17 cellular contexts compared by ENCODE assay signal in the genomic region with DNA sequence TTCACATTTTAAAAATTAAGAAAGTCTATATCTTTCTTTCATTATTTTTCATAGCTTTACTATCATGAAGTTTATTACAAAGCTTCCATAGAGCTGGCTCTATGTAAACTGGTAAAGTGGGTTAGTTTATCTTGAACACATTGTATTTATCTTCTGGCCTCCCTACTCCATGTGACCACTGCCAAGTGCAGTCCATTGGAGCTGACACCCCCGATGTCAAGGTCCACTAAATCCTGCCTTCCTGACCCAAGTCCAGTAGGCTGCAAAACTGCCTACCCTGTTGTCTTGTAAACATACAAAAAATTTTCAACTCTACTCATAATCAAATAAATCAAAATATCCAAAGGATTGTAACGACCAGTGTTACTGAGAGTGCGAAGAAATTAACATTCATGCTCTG. TPM values are rescaled to one million over a fixed set of nuclear protein-coding genes. Genes with fewer than 3 reads are reported as not detected.
A peak's percentile ranks its signal among the peaks of the same experiment; 100 is the strongest.
DNase-seq lines count a peak whose midpoint lies in the region; ATAC-seq, FAIRE-seq and TF ChIP-seq lines count a peak whose summit lies in the region.
"Had no signal": no experiment of that assay in that cellular context is flagged by ENCODE, and none has a peak within 500 bp of the region (broad histone marks: within the 10 kb centered on the region; RNA-seq: fewer than 3 reads in every experiment).

No MANE protein-coding gene starts in this region.

- H3K27ac ChIP-seq in A673 (ENCODE audit: low read depth, low read length, poor library complexity, severe bottlenecking) = peak overlapping the region; percentile 88
- no peak overlapping the region for H3K27ac ChIP-seq in K562 (ENCODE audit: extremely low read depth, low read depth, low read length)
- no peak overlapping the region for H3K27ac ChIP-seq in parathyroid adenoma

- H3K4me3 Mint-ChIP-seq in immature natural killer cell = no peak overlapping the region
- H3K4me3 Mint-ChIP-seq: CD14-positive monocyte; CD8-positive, alpha-beta T cell; H9 had no signal

- ATAC-seq in K562 (peak; percentile 36; the same call in 2 of the 3 replicates), left lobe of liver (peak; percentile 98), left colon (no peak)
- ATAC-seq: CD8-positive, alpha-beta T cell had no signal

- FAIRE-seq in K562 (lab: Jason Lieb, UNC) = no peak
- FAIRE-seq: GM12891 had no signal

- H3K4me2 ChIP-seq in K562 (ENCODE audit: insufficient read depth, low read length) (no peak overlapping the region), parathyroid adenoma (ENCODE audit: low read length) (no peak overlapping the region)

- H3K4me3 ChIP-seq in A673 (ENCODE audit: low read depth, low read length, poor library complexity, severe bottlenecking) (no peak overlapping the region), K562 (no peak overlapping the region), parathyroid adenoma (ENCODE audit: low read depth, low read length) (no peak overlapping the region)

- no peak overlapping the region for H3K27ac Mint-ChIP-seq in immature natural killer cell
- H3K27ac Mint-ChIP-seq: CD14-positive monocyte; CD8-positive, alpha-beta T cell; H9 had no signal

- H3K9ac ChIP-seq in K562 (ENCODE audit: insufficient read depth in 1 of 2, low read depth in 2 of 2, low read length in 2 of 2) (no peak overlapping the region), parathyroid adenoma (no peak overlapping the region)

- H4K20me1 ChIP-seq in K562 (replicated peaks; ENCODE audit: control insufficient read depth, insufficient read depth, low read length) = no peaks in the 10 kb centered on the region

- H3K36me3 ChIP-seq in A673 (ENCODE audit: insufficient read depth, low read length, poor library complexity, severe bottlenecking) (peaks cover 12% of the 10 kb centered on the region), K562 (ENCODE audit: control insufficient read depth, insufficient read depth, low read length) (no peaks in the 10 kb centered on the region; the same call in 2 of the 3 replicates), parathyroid adenoma (ENCODE audit: control insufficient read depth, insufficient read depth, low read length) (no peaks in the 10 kb centered on the region)

- H3K4me1 ChIP-seq in A673 (ENCODE audit: insufficient read depth, low read length, poor library complexity, severe bottlenecking) (peaks cover 46% of the 10 kb centered on the region), K562 (replicated peaks in 1 of 2; ENCODE audit: control insufficient read depth in 2 of 2, insufficient read depth in 2 of 2, low read length in 2 of 2) (no peaks in the 10 kb centered on the region; a peak in 1 of 5 replicates), parathyroid adenoma (no peaks in the 10 kb centered on the region)

- no peak for TF ChIP-seq RAD21 in K562 (CRISPR knock-in tag; conservative IDR thresholded peaks at IDR 0.05 in 1 of 2, IDR thresholded peaks at IDR 0.05 in 1 of 2)

- H3K36me3 Mint-ChIP-seq in immature natural killer cell = no peaks in the 10 kb centered on the region
- H3K36me3 Mint-ChIP-seq: CD14-positive monocyte; CD8-positive, alpha-beta T cell had no signal

- TF ChIP-seq CTCF in A673 (conservative IDR thresholded peaks at IDR 0.05; ENCODE audit: low read depth, low read length) = no peak
- TF ChIP-seq CTCF in K562 (IDR thresholded peaks at IDR 0.05 in 2 of 3, conservative IDR thresholded peaks at IDR 0.05 in 1 of 3; ENCODE audit: insufficient read depth in 2 of 3, low read depth in 1 of 3, low read length in 3 of 3) = no peak
- TF ChIP-seq CTCF in parathyroid adenoma (IDR thresholded peaks at IDR 0.05) = no peak

- CTCF ChIA-PET in A673 (lab: Charles Lee) (no interaction called here), K562 (lab: Yijun Ruan, JAX; ENCODE audit: low intra/inter-chr PET ratio) (no interaction called here)

- H3K4me1 Mint-ChIP-seq in immature natural killer cell = no peaks in the 10 kb centered on the region

- 64% methylated on average over 3 of the region's 3 CpGs for WGBS in K562 (ENCODE audit: insufficient coverage, low coverage, missing lambda C conversion rate)

- H3K27me3 ChIP-seq in A673 (replicated peaks; ENCODE audit: insufficient read depth, low read depth, low read length, poor library complexity) (no peaks in the 10 kb centered on the region), K562 (ENCODE audit: control insufficient read depth in 2 of 2, insufficient read depth in 2 of 2, low read length in 2 of 2) (no peaks in the 10 kb centered on the region), parathyroid adenoma (ENCODE audit: control insufficient read depth, insufficient read depth, low read length) (no peaks in the 10 kb centered on the region)

- intact Hi-C loops in A673 (cut with micrococcal nuclease; ENCODE audit: unreplicated experiment) = no loop called here
- intact Hi-C loops in K562 (cut with micrococcal nuclease) = no loop called here
- intact Hi-C loops in left colon (cut with DNase I, micrococcal nuclease) = no loop called here

- DNase-seq in A673 (ENCODE audit: low spot score) (no peak), K562 (ENCODE audit: extremely low read depth in 1 of 4, low spot score in 3 of 4) (no peak), left lobe of liver (ENCODE audit: low spot score) (peak; percentile 88), immature natural killer cell (no peak), NCI-H69 (lab: John Stamatoyannopoulos, UW) (no peak), left colon (no peak)
- DNase-seq: CD8-positive, alpha-beta T cell; COR-L47; DMS153; DMS79 treated with DMSO at 0.1 percent for 48 hours; EL; GOT3; H9; IMR-90 had no signal

- H2AFZ ChIP-seq in K562 (ENCODE audit: low read depth, low read length) (no peak overlapping the region), parathyroid adenoma (peak overlapping the region; percentile 81)

- peaks cover 9% of the 10 kb centered on the region; the same call in 2 of the 3 replicates for H3K79me2 ChIP-seq in K562 (ENCODE audit: control insufficient read depth, insufficient read depth, low read length)
- H3K79me2 ChIP-seq in parathyroid adenoma = no peaks in the 10 kb centered on the region

- POLR2A ChIA-PET in A673 (lab: Charles Lee; ENCODE audit: low non-redundant PET) = no interaction called here
- POLR2A ChIA-PET in K562 (lab: Yijun Ruan, JAX) = interaction anchor here (0.6 to 2.6 kb wide), 2 partner anchors 10 to 18 kb away, joined by 4 to 13 read pairs; a partner anchor contains a TSS

- BruUV-seq in A673 (replicated peaks; lab: Mats Ljungman, UMichigan) (no TSS peak), K562 (replicated peaks; lab: Mats Ljungman, UMichigan) (no TSS peak)

- H3K9me3 ChIP-seq in A673 (ENCODE audit: low read depth, low read length, poor library complexity, severe bottlenecking) = no peaks in the 10 kb centered on the region
- no peaks in the 10 kb centered on the region for H3K9me3 ChIP-seq in K562 (replicated peaks; ENCODE audit: control insufficient read depth, insufficient read depth, low read depth, low read length)
- H3K9me3 ChIP-seq in parathyroid adenoma (ENCODE audit: control insufficient read depth, low read length) = no peaks in the 10 kb centered on the region

- H3K9me3 Mint-ChIP-seq in immature natural killer cell = no peaks in the 10 kb centered on the region
- H3K9me3 Mint-ChIP-seq: CD14-positive monocyte; CD8-positive, alpha-beta T cell; H9 had no signal

- in situ Hi-C loops in K562 (cut with MboI) = no loop called here

- H3K27me3 Mint-ChIP-seq in immature natural killer cell (ENCODE audit: low read depth in 3 of 3) = peaks cover 0 to 2% (median 0%) of the 10 kb centered on the region in 3 donors

- TF ChIP-seq POLR2A in K562 (conservative IDR thresholded peaks at IDR 0.05) = no peak

- TF ChIP-seq EP300 in K562 (IDR thresholded peaks at IDR 0.05; ENCODE audit: low read length) = no peak

- no peaks in the 10 kb centered on the region for H3K9me1 ChIP-seq in K562 (ENCODE audit: control insufficient read depth, insufficient read depth, low read length)

RNA-seq across cellular contexts. Expression of a gene that starts 10.2 kb away (rescaled TPM):
- total RNA-seq in A673 (2021) (147 and 182 TPM in 2 replicates), K562 (2014; rRNA removed) (41.6 and 46.5 TPM in 2 replicates), K562 (2014; rRNA removed; fragmentation: Illumina TruSeq; extraction: Trizol) (68.5 and 79.7 TPM in 2 replicates), K562 (2015; rRNA removed; fragmentation: Illumina TruSeq; extraction: Trizol) (32.3 and 34.4 TPM in 2 replicates), K562 (2021) (37.0 and 42.4 TPM in 2 replicates), left lobe of liver (14.3 TPM), left colon (10 to 100 TPM; 10.7 TPM)
- 1.6 and 6.8 TPM in 2 replicates for total RNA-seq in K562 (2011; cell fraction: chromatin; rRNA removed; ENCODE audit: low replicate concordance)
- total RNA-seq in K562 (2011; cell fraction: nucleolus; rRNA removed) = 1.7 and 2.5 TPM in 2 replicates
- total RNA-seq in K562 (2011; cell fraction: nucleoplasm; rRNA removed) = 2.4 and 4.7 TPM in 2 replicates
- polyA plus RNA-seq in K562 (2011; rRNA removed) (7.4 and 7.7 TPM in 2 replicates), K562 (2014; fragmentation: Illumina TruSeq; extraction: Trizol) (88.4 and 90.9 TPM in 2 replicates), K562 (2014; fragmentation: Nextera tagmentation; extraction: Ambion mirVana) (10 to 100 TPM; 92.2 to 95.9 TPM), K562 (2014; rRNA removed) (54.4 and 74.3 TPM in 2 replicates), immature natural killer cell (under 1 TPM in 1 of 3 donors, not detected in 2; 0.44 TPM)
- polyA plus RNA-seq in K562 (2011; cell fraction: cytosol; rRNA removed) = 1.1 and 3.8 TPM in 2 replicates
- polyA plus RNA-seq in K562 (2011; cell fraction: nucleus; rRNA removed) = 0.51 and 1.2 TPM in 2 replicates
- polyA plus RNA-seq in K562 (2012) = 30.3 and 94.1 TPM in 2 replicates
- 1.9 and 3.2 TPM in 2 replicates for polyA minus RNA-seq in K562 (2011; rRNA and poly(A)+ RNA removed)
- polyA minus RNA-seq in K562 (2011; cell fraction: cytosol; rRNA and poly(A)+ RNA removed) = 1.7 and 2.1 TPM in 2 replicates
- 0.40 and 1.1 TPM in 2 replicates for polyA minus RNA-seq in K562 (2011; cell fraction: nucleus; rRNA and poly(A)+ RNA removed)
- total RNA-seq: CD8-positive, alpha-beta T cell had no signal
- polyA plus RNA-seq: CD14-positive monocyte had no signal

RNA-seq across cellular contexts. Expression of a gene that starts 56.6 kb away (rescaled TPM):
- 41.0 and 42.6 TPM in 2 replicates for total RNA-seq in A673 (2021)
- 9.5 and 26.7 TPM in 2 replicates for total RNA-seq in K562 (2011; cell fraction: chromatin; rRNA removed; ENCODE audit: low replicate concordance)
- total RNA-seq in K562 (2011; cell fraction: nucleolus; rRNA removed) = 5.5 and 7.5 TPM in 2 replicates
- total RNA-seq in K562 (2011; cell fraction: nucleoplasm; rRNA removed) = 10.4 and 18.1 TPM in 2 replicates
- 13.2 and 13.6 TPM in 2 replicates for total RNA-seq in K562 (2014; rRNA removed)
- total RNA-seq in K562 (2014; rRNA removed; fragmentation: Illumina TruSeq; extraction: Trizol) = 21.6 and 23.2 TPM in 2 replicates
- total RNA-seq in K562 (2015; rRNA removed; fragmentation: Illumina TruSeq; extraction: Trizol) = 18.6 and 19.9 TPM in 2 replicates
- total RNA-seq in K562 (2021) = 20.9 and 25.8 TPM in 2 replicates
- 13.5 and 17.2 TPM in 2 replicates for polyA plus RNA-seq in K562 (2011; rRNA removed)
- 2.7 and 6.2 TPM in 2 replicates for polyA plus RNA-seq in K562 (2011; cell fraction: cytosol; rRNA removed)
- 4.8 and 5.7 TPM in 2 replicates for polyA plus RNA-seq in K562 (2011; cell fraction: nucleus; rRNA removed)
- polyA plus RNA-seq in K562 (2012) = 14.0 and 15.7 TPM in 2 replicates
- 22.3 and 25.8 TPM in 2 replicates for polyA plus RNA-seq in K562 (2014; fragmentation: Illumina TruSeq; extraction: Trizol)
- 1 to 10 TPM; 7.8 to 8.8 TPM for polyA plus RNA-seq in K562 (2014; fragmentation: Nextera tagmentation; extraction: Ambion mirVana)
- 18.2 and 19.1 TPM in 2 replicates for polyA plus RNA-seq in K562 (2014; rRNA removed)
- polyA minus RNA-seq in K562 (2011; rRNA and poly(A)+ RNA removed) = 14.2 and 15.7 TPM in 2 replicates
- 6.1 and 7.1 TPM in 2 replicates for polyA minus RNA-seq in K562 (2011; cell fraction: cytosol; rRNA and poly(A)+ RNA removed)
- 3.9 and 7.0 TPM in 2 replicates for polyA minus RNA-seq in K562 (2011; cell fraction: nucleus; rRNA and poly(A)+ RNA removed)
- 5.5 TPM for total RNA-seq in left lobe of liver
- 10 to 100 TPM in 1 of 3 donors, 1 to 10 TPM in 2; 3.4 to 16.2 (median 7.3) TPM for polyA plus RNA-seq in immature natural killer cell
- 10 to 100 TPM; 14.3 to 20.9 TPM for total RNA-seq in left colon
